34 cellular contexts compared by ENCODE assay signal in the genomic region with DNA sequence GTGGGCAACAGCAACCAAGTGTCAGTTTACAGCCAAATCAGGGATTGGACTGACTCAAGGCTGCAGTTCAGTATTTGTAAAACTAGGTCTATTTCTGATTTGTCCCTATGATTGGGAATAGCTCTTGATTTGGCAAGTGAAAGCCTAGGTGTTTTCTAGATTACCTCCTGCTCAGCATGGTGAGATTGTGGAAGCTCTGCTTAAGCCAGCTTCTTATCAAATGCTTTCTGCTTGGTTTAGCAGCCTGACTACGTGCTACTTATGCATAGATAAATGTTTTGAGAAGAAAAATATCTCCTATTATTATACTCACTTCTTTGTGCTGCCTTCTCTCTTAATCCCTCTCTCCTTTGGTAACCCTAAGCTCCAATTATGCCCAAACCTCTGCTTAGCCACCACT.
"Had no signal": no experiment of that assay in that cellular context is flagged by ENCODE, and none has a peak within 500 bp of the region (broad histone marks: within the 10 kb centered on the region; RNA-seq: fewer than 3 reads in every experiment).

No MANE protein-coding gene starts in this region.

- H3K4me1 ChIP-seq: adrenal gland, ascending aorta, body of pancreas, breast epithelium had no signal

- DNase-seq: activated effector memory CD4-positive, alpha-beta T cell treated with anti-CD3 and anti-CD28 coated beads, Interleukin-2, amount 50 U/mL, for 16 hours; activated effector memory CD4-positive, alpha-beta T cell treated with Interleukin-2 at 50 U/mL for 16 hours; activated gamma-delta T cell; activated gamma-delta T cell treated with Interleukin-2 at 50 U/mL for 16 hours; activated naive CD4-positive, alpha-beta T cell; activated naive CD4-positive, alpha-beta T cell treated with anti-CD3 and anti-CD28 coated beads for 36 hours; activated naive CD4-positive, alpha-beta T cell treated with anti-CD3 and anti-CD28 coated beads, Interleukin-2, amount 10 ng/mL, durations not matched to agents 7 days and 5 days; activated naive CD4-positive, alpha-beta T cell treated with anti-CD3 and anti-CD28 coated beads, Interleukin-2, amount 50 U/mL, for 16 hours; activated naive CD4-positive, alpha-beta T cell treated with Interleukin-2 at 50 U/mL for 16 hours; activated naive CD8-positive, alpha-beta T cell treated with anti-CD3 and anti-CD28 coated beads for 36 hours; activated naive CD8-positive, alpha-beta T cell treated with anti-CD3 and anti-CD28 coated beads, Interleukin-2, amount 10 ng/mL, durations not matched to agents 7 days and 5 days; activated naive CD8-positive, alpha-beta T cell treated with anti-CD3 and anti-CD28 coated beads, Interleukin-2, amount 50 U/mL, for 24 hours; activated T-cell treated with anti-CD3 and anti-CD28 coated beads, Interleukin-2, amount 50 U/mL, for 1 hour; activated T-cell treated with anti-CD3 and anti-CD28 coated beads, Interleukin-2, amount 50 U/mL, for 24 hours; activated T-cell treated with anti-CD3 and anti-CD28 coated beads, Interleukin-2, amount 50 U/mL, for 4 hours; activated T-cell treated with anti-CD3 and anti-CD28 coated beads, Interleukin-2, amount 50 U/mL, for 48 hours; activated T-cell treated with anti-CD3 and anti-CD28 coated beads, Interleukin-2, amount 50 U/mL, for 72 hours; adrenal gland; amniotic stem cell; amygdala; anterior cingulate cortex; aorta; body of pancreas; brain microvascular endothelial cell; caudate nucleus; central memory CD4-positive, alpha-beta T cell; cerebellar nuclear complex had no signal

- H3K27ac ChIP-seq: adrenal gland, ascending aorta, body of pancreas, brain microvascular endothelial cell, breast epithelium, cardiac muscle cell had no signal

- ATAC-seq: activated naive CD4-positive, alpha-beta T cell treated with anti-CD3 and anti-CD28 coated beads, Interleukin-2, amount 50 U/mL, for 72 hours; activated naive CD8-positive, alpha-beta T cell treated with anti-CD3 and anti-CD28 coated beads, Interleukin-2, amount 50 U/mL, for 24 hours; activated T-cell treated with anti-CD3 and anti-CD28 coated beads, Interleukin-2, amount 50 U/mL, for 4 hours; activated T-cell treated with anti-CD3 and anti-CD28 coated beads, Interleukin-2, amount 50 U/mL, for 72 hours; activated T-helper 17 cell treated with anti-CD3 and anti-CD28 coated beads, Interleukin-2, amount 50 U/mL, for 72 hours; body of pancreas had no signal

- H3K36me3 ChIP-seq: adrenal gland, ascending aorta, brain microvascular endothelial cell, breast epithelium, cardiac muscle cell had no signal

- FAIRE-seq: astrocyte, bronchial epithelial cell had no signal

- H3K4me3 ChIP-seq: adrenal gland, ascending aorta, body of pancreas, breast epithelium, cardiac muscle cell had no signal

- H3K9me3 ChIP-seq: adrenal gland, body of pancreas, breast epithelium had no signal

- H3K27me3 ChIP-seq: adrenal gland, ascending aorta, body of pancreas, brain microvascular endothelial cell, breast epithelium, cardiac muscle cell had no signal
